Comparison of ENCODE assay signal across 11 cellular contexts in the genomic region with DNA sequence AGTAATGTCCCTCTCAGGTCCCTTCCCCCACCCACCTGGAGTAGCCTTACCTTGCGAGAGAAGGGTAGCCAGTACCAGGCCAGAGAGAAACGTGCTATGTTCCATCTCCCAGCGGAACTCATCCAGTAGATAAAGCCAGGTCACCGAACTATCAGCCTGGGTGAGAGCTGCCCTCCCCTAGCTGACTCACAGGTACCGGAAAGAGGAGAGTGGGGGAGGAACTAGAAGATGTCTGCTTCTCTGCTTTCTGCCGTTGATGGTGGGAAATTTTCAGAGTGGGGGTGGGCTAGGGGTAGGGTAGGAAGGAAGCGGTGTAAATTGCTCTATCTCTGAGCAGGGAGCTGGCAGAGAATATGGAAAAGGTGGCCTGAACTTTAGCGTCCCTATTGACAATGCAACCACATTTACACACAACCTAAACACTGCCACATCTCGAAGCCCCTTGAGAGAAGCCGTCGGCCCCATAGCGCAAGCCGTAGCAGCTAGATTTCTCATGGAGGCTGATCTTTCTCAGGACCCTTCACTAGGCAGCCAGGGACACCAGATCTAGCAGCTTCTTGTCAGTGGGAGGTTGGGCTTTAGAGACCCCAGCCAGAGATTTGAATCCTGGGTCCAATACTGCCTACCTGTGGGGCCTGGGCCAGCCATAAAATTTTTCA. TPM values are rescaled to one million over a fixed set of nuclear protein-coding genes. Genes with fewer than 3 reads are reported as not detected.
DNase-seq lines count a peak whose midpoint lies in the region; ATAC-seq and TF ChIP-seq lines count a peak whose summit lies in the region.
"Had no signal": no experiment of that assay in that cellular context is flagged by ENCODE, and none has a peak within 500 bp of the region (broad histone marks: within the 10 kb centered on the region; RNA-seq: fewer than 3 reads in every experiment).

A gene (minus strand): TSS at position 203 of the 659 bp plus-strand sequence. CDS start 98 bp downstream, at position 105.

- ATAC-seq in CD8-positive, alpha-beta T cell, result peak; percentile 45
- peak; percentile 62 for ATAC-seq in activated CD4-positive, alpha-beta T cell treated with anti-CD3 and anti-CD28 coated beads for 36 hours
- ATAC-seq in GM19324 (IDR thresholded peaks at IDR 0.05; ENCODE audit: low FRiP score, unreplicated experiment), result no peak
- no peak; the same call in 1 of the 2 replicates for ATAC-seq in WTC11
- ATAC-seq: right cardiac atrium had no signal

- CTCF ChIA-PET in CD8-positive, alpha-beta T cell (lab: Charles Lee), result interaction anchor here (1.2 to 6.2 kb wide), 3 partner anchors 10 to 144 kb away, joined by 4 to 34 read pairs (median 6); no protein-coding TSS in a partner anchor
- CTCF ChIA-PET in activated CD4-positive, alpha-beta T cell treated with anti-CD3 and anti-CD28 coated beads for 36 hours (lab: Charles Lee), result interaction anchor here (0.6 to 2.0 kb wide), 15 partner anchors 10 to 980 kb away, joined by 3 to 15 read pairs (median 5); a partner anchor contains a TSS
- CTCF ChIA-PET in WTC11 (lab: Charles Lee) (interaction anchor here (1.1 kb wide), 1 partner anchor 47 kb away, joined by 3 read pairs; no protein-coding TSS in a partner anchor), GM10248 (lab: Yijun Ruan, JAX) (interaction anchor here (1.1 to 2.3 kb wide), 3 partner anchors 11 to 171 kb away, joined by 3 to 6 read pairs (median 4); no protein-coding TSS in a partner anchor)

- peak within 1 kb of the TSS; percentile 72 for H3K27ac ChIP-seq in CD8-positive, alpha-beta T cell (ENCODE audit: low read depth, low read length)
- H3K27ac ChIP-seq: RWPE1 had no signal

- H3K4me1 ChIP-seq in CD8-positive, alpha-beta T cell (ENCODE audit: insufficient read depth, low read length), result peaks cover 40% of the 10 kb centered on the region

- H3K27me3 ChIP-seq in CD8-positive, alpha-beta T cell (ENCODE audit: insufficient read depth, low read length), result no peaks in the 10 kb centered on the region

- POLR2A ChIA-PET in CD8-positive, alpha-beta T cell (lab: Charles Lee), result interaction anchor here (0.6 to 16.4 kb wide), 15 partner anchors 9 to 144 kb away, joined by 3 to 336 read pairs (median 4); a partner anchor contains a TSS
- POLR2A ChIA-PET in activated CD4-positive, alpha-beta T cell treated with anti-CD3 and anti-CD28 coated beads for 36 hours (lab: Charles Lee), result interaction anchor here (0.6 to 3.8 kb wide), 7 partner anchors 34 to 292 kb away, joined by 3 to 23 read pairs (median 4); a partner anchor contains a TSS
- POLR2A ChIA-PET in WTC11 (lab: Charles Lee), result no interaction called here
- POLR2A ChIA-PET in GM10248 (lab: Yijun Ruan, JAX), result no interaction called here

- no peaks in the 10 kb centered on the region for H3K27me3 Mint-ChIP-seq in CD8-positive, alpha-beta T cell (ENCODE audit: low read depth)
- no peaks in the 10 kb centered on the region for H3K27me3 Mint-ChIP-seq in activated CD4-positive, alpha-beta T cell treated with anti-CD3 and anti-CD28 coated beads for 36 hours
- no peaks in the 10 kb centered on the region for H3K27me3 Mint-ChIP-seq in activated naive CD8-positive, alpha-beta T cell
- H3K27me3 Mint-ChIP-seq in WTC11 (ENCODE audit: low read depth), result peaks cover 31% of the 10 kb centered on the region

- H3K9me3 Mint-ChIP-seq in CD8-positive, alpha-beta T cell, result no peaks in the 10 kb centered on the region
- no peaks in the 10 kb centered on the region for H3K9me3 Mint-ChIP-seq in activated CD4-positive, alpha-beta T cell treated with anti-CD3 and anti-CD28 coated beads for 36 hours (ENCODE audit: low read depth)
- H3K9me3 Mint-ChIP-seq in activated naive CD8-positive, alpha-beta T cell (ENCODE audit: low read depth), result no peaks in the 10 kb centered on the region
- H3K9me3 Mint-ChIP-seq in WTC11, result no peaks in the 10 kb centered on the region

- H3K36me3 ChIP-seq in CD8-positive, alpha-beta T cell (ENCODE audit: insufficient read depth, low read length), result peaks cover 8% of the 10 kb centered on the region

- peak within 1 kb of the TSS; percentile 99 for H3K27ac Mint-ChIP-seq in CD8-positive, alpha-beta T cell
- peak within 1 kb of the TSS; percentile 100 for H3K27ac Mint-ChIP-seq in activated CD4-positive, alpha-beta T cell treated with anti-CD3 and anti-CD28 coated beads for 36 hours
- peak within 1 kb of the TSS; percentile 100 for H3K27ac Mint-ChIP-seq in activated naive CD8-positive, alpha-beta T cell
- no peak within 1 kb of the TSS for H3K27ac Mint-ChIP-seq in WTC11

- intact Hi-C loops in CD8-positive, alpha-beta T cell (cut with DNase I, micrococcal nuclease), result loop anchor here in 1 of 2 experiments (1.0 kb wide), 1 partner anchor 37 kb away; no protein-coding TSS in a partner anchor
- intact Hi-C loops in activated CD4-positive, alpha-beta T cell treated with anti-CD3 and anti-CD28 coated beads for 36 hours (cut with DNase I, micrococcal nuclease), result loop anchor here (1.0 to 5.0 kb wide), 7 partner anchors 38 to 585 kb away; a partner anchor contains a TSS

- TF ChIP-seq CTCF in CD8-positive, alpha-beta T cell (IDR thresholded peaks at IDR 0.05), result no peak
- TF ChIP-seq CTCF in WTC11 (IDR thresholded peaks at IDR 0.05), result no peak
- no peak for TF ChIP-seq CTCF in GM10248 (IDR thresholded peaks at IDR 0.05; ENCODE audit: control extremely low read depth, extremely low read depth, low read depth, missing control alignments)

- peaks cover 81% of the 10 kb centered on the region for H3K4me1 Mint-ChIP-seq in CD8-positive, alpha-beta T cell (ENCODE audit: low read depth)
- H3K4me1 Mint-ChIP-seq in activated CD4-positive, alpha-beta T cell treated with anti-CD3 and anti-CD28 coated beads for 36 hours, result peaks cover 53% of the 10 kb centered on the region
- H3K4me1 Mint-ChIP-seq in activated naive CD8-positive, alpha-beta T cell (ENCODE audit: low read depth), result peaks cover 73% of the 10 kb centered on the region
- peaks cover 2% of the 10 kb centered on the region; the same call in 1 of the 2 replicates for H3K4me1 Mint-ChIP-seq in WTC11

- DNase-seq in CD8-positive, alpha-beta T cell, result peak in 6 of 7 experiments; percentile 55 to 79 (median 74)
- peak; percentile 84 for DNase-seq in activated CD4-positive, alpha-beta T cell treated with anti-CD3 and anti-CD28 coated beads for 36 hours
- DNase-seq in stimulated activated CD4-positive, alpha-beta T cell treated with anti-CD3 and anti-CD28 coated beads, Interleukin-15, amount 100 ng/mL, for 24 hours, result peak; percentile 78
- DNase-seq in WTC11 (ENCODE audit: low spot score) (no peak), GM10248 (ENCODE audit: extremely low spot score) (no peak), NCI-H526 treated with DMSO at 0.1 percent for 48 hours (lab: John Stamatoyannopoulos, UW) (no peak)
- DNase-seq: right cardiac atrium had no signal

- peaks cover 78% of the 10 kb centered on the region for H3K36me3 Mint-ChIP-seq in CD8-positive, alpha-beta T cell
- peaks cover 67% of the 10 kb centered on the region for H3K36me3 Mint-ChIP-seq in activated CD4-positive, alpha-beta T cell treated with anti-CD3 and anti-CD28 coated beads for 36 hours (ENCODE audit: low read depth)
- peaks cover 23% of the 10 kb centered on the region for H3K36me3 Mint-ChIP-seq in activated naive CD8-positive, alpha-beta T cell
- no peaks in the 10 kb centered on the region for H3K36me3 Mint-ChIP-seq in WTC11

- H3K4me3 Mint-ChIP-seq in CD8-positive, alpha-beta T cell, result peak within 1 kb of the TSS; percentile 93
- peak within 1 kb of the TSS; percentile 83 for H3K4me3 Mint-ChIP-seq in activated CD4-positive, alpha-beta T cell treated with anti-CD3 and anti-CD28 coated beads for 36 hours
- peak within 1 kb of the TSS; percentile 90 for H3K4me3 Mint-ChIP-seq in activated naive CD8-positive, alpha-beta T cell
- no peak within 1 kb of the TSS for H3K4me3 Mint-ChIP-seq in WTC11

- H3K9me3 ChIP-seq in CD8-positive, alpha-beta T cell (ENCODE audit: low read length), result no peaks in the 10 kb centered on the region

- H3K4me3 ChIP-seq in CD8-positive, alpha-beta T cell (ENCODE audit: low read depth, low read length), result peak within 1 kb of the TSS; percentile 92

TF ChIP-seq in WTC11, 78 proteins besides CTCF, POLR2A, EP300 and RAD21 (continues in another document):
- TF ChIP-seq FOXP1 (CRISPR knock-in tag; IDR thresholded peaks at IDR 0.05; ENCODE audit: borderline replicate concordance) (no peak), ZBTB21 (CRISPR knock-in tag; IDR thresholded peaks at IDR 0.05; ENCODE audit: borderline replicate concordance) (no peak), ZNF219 (CRISPR knock-in tag; IDR thresholded peaks at IDR 0.05; ENCODE audit: borderline replicate concordance) (no peak)
- TF ChIP-seq, protein P1, sequence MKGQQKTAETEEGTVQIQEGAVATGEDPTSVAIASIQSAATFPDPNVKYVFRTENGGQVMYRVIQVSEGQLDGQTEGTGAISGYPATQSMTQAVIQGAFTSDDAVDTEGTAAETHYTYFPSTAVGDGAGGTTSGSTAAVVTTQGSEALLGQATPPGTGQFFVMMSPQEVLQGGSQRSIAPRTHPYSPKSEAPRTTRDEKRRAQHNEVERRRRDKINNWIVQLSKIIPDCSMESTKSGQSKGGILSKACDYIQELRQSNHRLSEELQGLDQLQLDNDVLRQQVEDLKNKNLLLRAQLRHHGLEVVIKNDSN (CRISPR knock-in tag; IDR thresholded peaks at IDR 0.05), result no peak
- TF ChIP-seq, protein P2, sequence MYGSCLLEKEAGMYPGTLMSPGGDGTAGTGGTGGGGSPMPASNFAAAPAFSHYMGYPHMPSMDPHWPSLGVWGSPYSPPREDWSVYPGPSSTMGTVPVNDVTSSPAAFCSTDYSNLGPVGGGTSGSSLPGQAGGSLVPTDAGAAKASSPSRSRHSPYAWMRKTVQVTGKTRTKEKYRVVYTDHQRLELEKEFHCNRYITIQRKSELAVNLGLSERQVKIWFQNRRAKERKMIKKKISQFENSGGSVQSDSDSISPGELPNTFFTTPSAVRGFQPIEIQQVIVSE (CRISPR knock-in tag; IDR thresholded peaks at IDR 0.05; ENCODE audit: borderline replicate concordance), result no peak

RNA-seq across cellular contexts. Expression of the gene that starts here (rescaled TPM):
- total RNA-seq in CD8-positive, alpha-beta T cell, result 100 to 1,000 TPM; 244 to 265 TPM
- total RNA-seq in activated CD4-positive, alpha-beta T cell treated with anti-CD3 and anti-CD28 coated beads for 36 hours, result 100 to 1,000 TPM; 305 to 331 TPM
- 0.33 to 1.3 TPM (median 0.89 TPM) in 3 replicates for total RNA-seq in WTC11 (2021)
- total RNA-seq: LHCN-M2 had no signal

Comparison
In these comparisons a context has a peak if more than half of its experiments do, and no peak if none do; other contexts are left out.
1. RNA of the gene that starts here (total RNA-seq): 305 to 331 TPM in activated CD4-positive, alpha-beta T cell treated with anti-CD3 and anti-CD28 coated beads for 36 hours and 244 to 265 TPM in CD8-positive, alpha-beta T cell; 0.33 to 1.3 TPM in WTC11; every median in the first group is over 100 times any median in the second.
2. ATAC-seq: peak in CD8-positive, alpha-beta T cell (single experiment) and activated CD4-positive, alpha-beta T cell treated with anti-CD3 and anti-CD28 coated beads for 36 hours (single experiment); none in GM19324 (single experiment) and WTC11 (single experiment).
3. DNase-seq: peak in CD8-positive, alpha-beta T cell (6 of 7), activated CD4-positive, alpha-beta T cell treated with anti-CD3 and anti-CD28 coated beads for 36 hours (single experiment) and stimulated activated CD4-positive, alpha-beta T cell treated with anti-CD3 and anti-CD28 coated beads, Interleukin-15, amount 100 ng/mL, for 24 hours (single experiment); none in WTC11 (single experiment), GM10248 (single experiment) and NCI-H526 treated with DMSO at 0.1 percent for 48 hours (single experiment).
4. POLR2A ChIA-PET loops: an anchor here in CD8-positive, alpha-beta T cell (0.6 to 16.4 kb wide) and activated CD4-positive, alpha-beta T cell treated with anti-CD3 and anti-CD28 coated beads for 36 hours (0.6 to 3.8 kb wide); none called in WTC11 and GM10248.